In the genomic region with DNA sequence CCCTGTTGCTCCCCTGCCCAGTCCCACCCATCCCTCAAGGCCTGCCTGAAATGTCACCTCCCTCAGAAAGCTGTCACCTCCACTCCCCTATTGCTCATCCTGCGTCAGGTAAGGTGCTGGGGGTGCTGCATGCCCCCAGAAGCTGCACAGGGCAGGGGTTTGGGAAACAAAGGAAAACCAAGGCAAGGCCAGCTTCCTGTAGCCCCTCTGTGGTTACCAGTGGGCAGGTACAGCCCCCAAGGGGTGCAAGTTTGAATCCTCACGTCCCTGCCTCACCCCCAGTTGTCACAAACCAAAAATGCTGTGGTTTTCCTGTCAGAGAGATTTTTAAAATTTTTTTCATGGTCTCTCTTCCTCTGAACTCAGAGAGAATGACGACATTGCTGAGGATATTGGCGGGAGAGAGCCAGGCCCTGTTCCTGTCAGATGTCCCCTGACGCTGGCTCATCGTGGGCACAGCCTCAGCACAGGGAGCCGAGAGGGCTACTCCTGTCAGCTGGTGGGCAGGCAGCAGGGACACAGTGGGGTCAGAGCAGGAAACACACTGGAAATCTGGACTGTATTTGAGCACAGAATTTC, we compare ENCODE assay signal across 1 cellular context.
TF ChIP-seq lines count a peak whose summit lies in the region.

No MANE protein-coding gene starts in this region.

TF ChIP-seq in IMR-90, 13 proteins besides CTCF, POLR2A, EP300 and RAD21 (continued from another document):
- TF ChIP-seq MAZ (IDR thresholded peaks at IDR 0.05; ENCODE audit: borderline replicate concordance, low read depth, low read length) = no peak
- no peak for TF ChIP-seq CEBPB (IDR thresholded peaks at IDR 0.05; ENCODE audit: low read depth, low read length)
- TF ChIP-seq, protein P1, sequence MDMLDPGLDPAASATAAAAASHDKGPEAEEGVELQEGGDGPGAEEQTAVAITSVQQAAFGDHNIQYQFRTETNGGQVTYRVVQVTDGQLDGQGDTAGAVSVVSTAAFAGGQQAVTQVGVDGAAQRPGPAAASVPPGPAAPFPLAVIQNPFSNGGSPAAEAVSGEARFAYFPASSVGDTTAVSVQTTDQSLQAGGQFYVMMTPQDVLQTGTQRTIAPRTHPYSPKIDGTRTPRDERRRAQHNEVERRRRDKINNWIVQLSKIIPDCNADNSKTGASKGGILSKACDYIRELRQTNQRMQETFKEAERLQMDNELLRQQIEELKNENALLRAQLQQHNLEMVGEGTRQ (IDR thresholded peaks at IDR 0.05; ENCODE audit: low read depth, low read length) = peak; percentile 25; the same call in 1 of the 2 replicates
